Comparison of ENCODE assay signal across 19 cellular contexts in genomic region chr6:1376653-1377052, GRCh38. TPM values are rescaled to one million over a fixed set of nuclear protein-coding genes. Genes with fewer than 3 reads are reported as not detected.
DNase-seq lines count a peak whose midpoint lies in the region; ATAC-seq and TF ChIP-seq lines count a peak whose summit lies in the region.
"Had no signal": no experiment of that assay in that cellular context is flagged by ENCODE, and none has a peak within 500 bp of the region (broad histone marks: within the 10 kb centered on the region; RNA-seq: fewer than 3 reads in every experiment).

No MANE protein-coding gene starts in this region.

- POLR2A ChIA-PET in HEK293 (lab: Yijun Ruan, JAX): no interaction called here

- 0 out of 3 replicates have a peak, but pooled peaks cover 6% of the 10 kb centered on the region for H3K9me3 Mint-ChIP-seq in GM23338

- H4K20me1 ChIP-seq in GM23338 (replicated peaks; ENCODE audit: insufficient read depth): peaks cover 7% of the 10 kb centered on the region

- CTCF ChIA-PET in HEK293 (lab: Yijun Ruan, JAX): interaction anchor here (0.6 to 1.4 kb wide), 3 partner anchors 11 to 20 kb away, joined by 3 to 6 read pairs (median 6); no protein-coding TSS in a partner anchor

- no peak for TF ChIP-seq POLR2A in esophagus muscularis mucosa (IDR thresholded peaks at IDR 0.05; ENCODE audit: low read depth)

- H3K79me2 ChIP-seq in GM23338 (replicated peaks; ENCODE audit: insufficient read depth): no peaks in the 10 kb centered on the region

- H3K9me3 ChIP-seq in HEK293 (ENCODE audit: control insufficient read depth, insufficient read depth, low read depth, low read length): no peaks in the 10 kb centered on the region
- no peaks in the 10 kb centered on the region for H3K9me3 ChIP-seq in esophagus muscularis mucosa

- H3K4me1 ChIP-seq in GM23338 (ENCODE audit: insufficient read depth) (peaks cover 29% of the 10 kb centered on the region), HEK293 (ENCODE audit: control insufficient read depth, insufficient read depth, low read length) (no peaks in the 10 kb centered on the region), esophagus muscularis mucosa (peaks cover 22 to 45% (median 33%) of the 10 kb centered on the region in 4 donors)

- H3K4me2 ChIP-seq in GM23338: no peak overlapping the region

- no peak overlapping the region for H3K4me3 Mint-ChIP-seq in GM23338
- H3K4me3 Mint-ChIP-seq: CD4-positive, alpha-beta memory T cell; H9; HFFc6 had no signal

- H3K27ac ChIP-seq in GM23338 (ENCODE audit: low read depth) (no peak overlapping the region), HEK293 (ENCODE audit: extremely low read depth, low read depth, low read length) (no peak overlapping the region), esophagus muscularis mucosa (replicated peaks in 1 of 4) (no peak overlapping the region)

- WGBS in esophagus muscularis mucosa: 84% methylated on average over 5 of the region's 5 CpGs

- H3K4me1 Mint-ChIP-seq in GM23338: peaks cover 24% of the 10 kb centered on the region

- no peaks in the 10 kb centered on the region for H3K36me3 Mint-ChIP-seq in GM23338 (ENCODE audit: low read depth)
- H3K36me3 Mint-ChIP-seq: CD4-positive, alpha-beta memory T cell had no signal

- H3K9me2 ChIP-seq in GM23338 (ENCODE audit: insufficient read depth): no peaks in the 10 kb centered on the region

- H2AFZ ChIP-seq in GM23338: no peak overlapping the region

- H3K27me3 ChIP-seq in GM23338 (ENCODE audit: insufficient read depth): peaks cover 94% of the 10 kb centered on the region
- H3K27me3 ChIP-seq in esophagus muscularis mucosa: peaks cover 0 to 29% (median 8%) of the 10 kb centered on the region in 4 donors

- no peak overlapping the region for H3K4me3 ChIP-seq in GM23338
- no peak overlapping the region for H3K4me3 ChIP-seq in HEK293 (ENCODE audit: low read depth, low read length)
- no peak overlapping the region for H3K4me3 ChIP-seq in esophagus muscularis mucosa

- TF ChIP-seq EP300 in esophagus muscularis mucosa (IDR thresholded peaks at IDR 0.05): no peak

- H3K27ac Mint-ChIP-seq in GM23338: no peak overlapping the region
- H3K27ac Mint-ChIP-seq: H9, HFFc6 had no signal

- TF ChIP-seq CTCF in GM23338 (conservative IDR thresholded peaks at IDR 0.05; ENCODE audit: low read depth in 2 of 2) (no peak), HEK293 (tag by site-specific recombination; IDR thresholded peaks at IDR 0.05) (no peak), esophagus muscularis mucosa (IDR thresholded peaks at IDR 0.05) (no peak)

- H3F3A ChIP-seq in GM23338 (replicated peaks; ENCODE audit: low read depth): peaks cover 20% of the 10 kb centered on the region

- peaks cover 73% of the 10 kb centered on the region for H3K27me3 Mint-ChIP-seq in GM23338 (ENCODE audit: insufficient read depth, low read depth, poor library complexity)

- intact Hi-C loops in esophagus muscularis mucosa (cut with DNase I) (no loop called here), posterior cingulate gyrus (cut with DNase I) (no loop called here)

- no peaks in the 10 kb centered on the region for H3K36me3 ChIP-seq in GM23338 (ENCODE audit: insufficient read depth)
- H3K36me3 ChIP-seq in HEK293 (ENCODE audit: control insufficient read depth in 2 of 2, insufficient read depth in 1 of 2, low read length in 2 of 2): no peaks in the 10 kb centered on the region
- H3K36me3 ChIP-seq in esophagus muscularis mucosa: no peaks in the 10 kb centered on the region

- no peak for ATAC-seq in GM23338
- ATAC-seq: HCT116 had no signal

- DNase-seq in GM23338 (ENCODE audit: low spot score): no peak
- peak; percentile 75 for DNase-seq in esophagus muscularis mucosa (ENCODE audit: extremely low spot score)
- no peak for DNase-seq in H4 (ENCODE audit: low spot score)
- DNase-seq in posterior cingulate gyrus: no peak
- DNase-seq in germinal center (ENCODE audit: low spot score): no peak
- DNase-seq: C1 segment of cervical spinal cord; Calu3; CD4-positive, alpha-beta memory T cell; COR-L47; DMS53; DMS79 treated with DMSO at 0.1 percent for 48 hours; GF-D8; GOT3; H9; HFFc6 had no signal

TF ChIP-seq in GM23338, 12 proteins besides CTCF, POLR2A, EP300 and RAD21:
- no peak for TF ChIP-seq CREB1 (CRISPR knock-in tag; IDR thresholded peaks at IDR 0.05; ENCODE audit: low read depth)
- no peak for TF ChIP-seq REST (IDR thresholded peaks at IDR 0.05; ENCODE audit: unreplicated experiment)
- peak; percentile 41 for TF ChIP-seq EZH2 (IDR thresholded peaks at IDR 0.05; ENCODE audit: low read depth, unreplicated experiment)

TF ChIP-seq in HEK293, 187 proteins besides CTCF, POLR2A, EP300 and RAD21:
- no peak for TF ChIP-seq ZBTB6 (tag by site-specific recombination; IDR thresholded peaks at IDR 0.05)
- no peak for TF ChIP-seq ZNF596 (tag by site-specific recombination; IDR thresholded peaks at IDR 0.05)
- TF ChIP-seq ZNF585B (tag by site-specific recombination; IDR thresholded peaks at IDR 0.05): peak; percentile 58
- no peak for TF ChIP-seq ZNF280D (tag by site-specific recombination; IDR thresholded peaks at IDR 0.05)
- TF ChIP-seq ZNF626 (tag by site-specific recombination; IDR thresholded peaks at IDR 0.05): no peak
- no peak for TF ChIP-seq ZNF433 (tag by site-specific recombination; IDR thresholded peaks at IDR 0.05; ENCODE audit: low read depth)
- TF ChIP-seq INSM2 (tag by site-specific recombination; IDR thresholded peaks at IDR 0.05): no peak

RNA-seq across cellular contexts. Expression of gene FOXF2, which starts 12.7 kb away (rescaled TPM):
- total RNA-seq in GM23338 (2014; rRNA removed; shearing (Covaris generic)): not detected in 2 replicates
- not detected in 2 replicates for polyA plus RNA-seq in GM23338 (2016; fragmentation: Nextera tagmentation; extraction: Ambion mirVana)
- 100 to 1,000 TPM in 3 of 4 donors, 10 to 100 TPM in 1; 66.6 to 170 (median 120) TPM for total RNA-seq in esophagus muscularis mucosa
- total RNA-seq in H4 (2014; rRNA removed; shearing (Covaris generic)): 18.3 and 21.5 TPM in 2 replicates
- total RNA-seq: A172; CD4-positive, alpha-beta memory T cell; G401; H9 had no signal
- polyA plus RNA-seq: CD4-positive, alpha-beta memory T cell had no signal

Comparison
In these comparisons a context has a peak if more than half of its experiments do, and no peak if none do; other contexts are left out.
1. RNA of gene FOXF2, which starts 12.7 kb away (total RNA-seq): 66.6 to 170 TPM in esophagus muscularis mucosa and 18.3 to 21.5 TPM in H4; not detected in GM23338; every median in the first group is over 10 times any median in the second.